In the genomic region with DNA sequence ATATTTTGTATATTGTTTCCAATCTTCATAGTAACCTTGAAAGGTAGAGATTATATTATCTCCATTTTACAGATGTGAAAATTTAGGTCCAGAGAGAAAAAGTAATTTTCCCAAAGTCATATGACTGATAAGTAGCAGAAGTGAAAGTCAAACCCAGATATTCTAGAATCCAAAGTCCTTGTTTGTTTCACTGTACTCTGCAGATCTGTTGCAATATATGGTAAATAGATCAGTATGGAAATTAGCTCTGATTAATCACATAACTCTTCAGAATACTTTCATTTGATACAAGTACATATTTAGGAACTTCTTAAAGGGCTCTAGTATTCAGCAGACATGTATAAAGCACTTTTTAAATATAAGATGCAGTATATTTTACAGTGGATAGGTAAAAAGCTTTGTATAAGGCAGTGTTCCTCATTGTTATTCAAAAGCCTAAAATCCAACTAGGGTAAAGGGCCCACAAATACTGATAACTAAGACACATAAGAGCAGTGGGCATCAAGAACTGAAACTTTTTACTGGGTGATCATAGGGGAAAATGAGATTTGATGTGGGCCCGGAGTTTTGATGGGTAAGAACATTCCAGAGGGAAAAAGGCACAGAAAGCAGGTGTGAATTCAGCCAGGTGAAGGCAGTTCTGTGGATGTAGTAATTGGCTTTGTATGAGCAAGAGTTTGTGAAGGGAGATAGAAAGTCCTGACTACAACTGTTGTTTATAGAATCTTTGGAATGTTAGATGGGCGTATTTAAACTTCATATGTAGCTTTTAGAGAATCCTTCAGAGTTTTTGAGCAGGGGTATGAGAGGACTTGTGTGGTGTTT, we compare ENCODE assay signal across 17 cellular contexts.
"Had no signal": no experiment of that assay in that cellular context is flagged by ENCODE, and none has a peak within 500 bp of the region (broad histone marks: within the 10 kb centered on the region; RNA-seq: fewer than 3 reads in every experiment).

No MANE protein-coding gene starts in this region.

- H3K4me3 Mint-ChIP-seq: activated CD8-positive, alpha-beta T cell treated with anti-CD3 and anti-CD28 coated beads for 36 hours; activated T-cell treated with anti-CD3 and anti-CD28 coated beads, Interleukin-2, amount 50 U/mL, for 24 hours; memory B cell; stimulated activated naive CD8-positive, alpha-beta T cell treated with anti-CD3 and anti-CD28 coated beads, Interleukin-15, Interleukin-2, amounts not matched to agents 100 ng/mL and 50 ng/mL, for 24 hours; T-helper 17 cell; type B pancreatic cell had no signal

- H3K27me3 Mint-ChIP-seq: activated CD8-positive, alpha-beta T cell treated with anti-CD3 and anti-CD28 coated beads for 36 hours; activated T-cell treated with anti-CD3 and anti-CD28 coated beads, Interleukin-2, amount 50 U/mL, for 24 hours; memory B cell; stimulated activated naive CD8-positive, alpha-beta T cell treated with anti-CD3 and anti-CD28 coated beads, Interleukin-15, Interleukin-2, amounts not matched to agents 100 ng/mL and 50 ng/mL, for 24 hours; T-helper 17 cell; type B pancreatic cell had no signal

- H3K9me3 Mint-ChIP-seq: activated CD8-positive, alpha-beta T cell treated with anti-CD3 and anti-CD28 coated beads for 36 hours; activated T-cell treated with anti-CD3 and anti-CD28 coated beads, Interleukin-2, amount 50 U/mL, for 24 hours; memory B cell; stimulated activated naive CD8-positive, alpha-beta T cell treated with anti-CD3 and anti-CD28 coated beads, Interleukin-15, Interleukin-2, amounts not matched to agents 100 ng/mL and 50 ng/mL, for 24 hours; type B pancreatic cell had no signal

- H3K27ac Mint-ChIP-seq: activated CD8-positive, alpha-beta T cell treated with anti-CD3 and anti-CD28 coated beads for 36 hours; activated T-cell treated with anti-CD3 and anti-CD28 coated beads, Interleukin-2, amount 50 U/mL, for 24 hours; memory B cell; stimulated activated naive CD8-positive, alpha-beta T cell treated with anti-CD3 and anti-CD28 coated beads, Interleukin-15, Interleukin-2, amounts not matched to agents 100 ng/mL and 50 ng/mL, for 24 hours; T-helper 17 cell; type B pancreatic cell had no signal

- H3K9me3 ChIP-seq: breast epithelium, gastrocnemius medialis, heart left ventricle, left ventricle myocardium inferior, suprapubic skin had no signal

- H3K4me1 ChIP-seq: breast epithelium had no signal

- H3K4me1 Mint-ChIP-seq: memory B cell had no signal

- ATAC-seq: activated CD8-positive, alpha-beta T cell treated with anti-CD3 and anti-CD28 coated beads for 36 hours; gastrocnemius medialis; heart left ventricle; T-helper 17 cell had no signal

- H3K27ac ChIP-seq: breast epithelium, coronary artery, gastrocnemius medialis, left ventricle myocardium inferior, suprapubic skin, WERI-Rb-1 had no signal

- H3K27me3 ChIP-seq: breast epithelium, gastrocnemius medialis, heart left ventricle, suprapubic skin had no signal

- DNase-seq: activated CD8-positive, alpha-beta T cell treated with anti-CD3 and anti-CD28 coated beads for 36 hours; activated effector memory CD4-positive, alpha-beta T cell treated with Interleukin-2 at 50 U/mL for 16 hours; activated naive CD4-positive, alpha-beta T cell treated with anti-CD3 and anti-CD28 coated beads, Interleukin-2, amount 50 U/mL, for 16 hours; activated T-cell treated with anti-CD3 and anti-CD28 coated beads, Interleukin-2, amount 50 U/mL, for 24 hours; gastrocnemius medialis; heart left ventricle; left ventricle myocardium inferior; retina; stimulated activated CD4-positive, alpha-beta T cell treated with anti-CD3 and anti-CD28 coated beads, Interleukin-2, amount 100 ng/mL, for 24 hours; T-helper 17 cell; WERI-Rb-1 had no signal

- H3K4me3 ChIP-seq: breast epithelium, coronary artery, gastrocnemius medialis, heart left ventricle, left ventricle myocardium inferior, suprapubic skin had no signal

- H3K36me3 ChIP-seq: breast epithelium had no signal
